Comparison of ENCODE assay signal across 2 cellular contexts in genomic region chr16:83312015-83312734, GRCh38.
TF ChIP-seq lines count a peak whose summit lies in the region.

No MANE protein-coding gene starts in this region.

TF ChIP-seq in IMR-90, 13 proteins besides CTCF, POLR2A, EP300 and RAD21:
- TF ChIP-seq RCOR1 (IDR thresholded peaks at IDR 0.05; ENCODE audit: insufficient replicate concordance, low read length) (no peak), BHLHE40 (IDR thresholded peaks at IDR 0.05; ENCODE audit: low read depth, low read length) (no peak), USF2 (IDR thresholded peaks at IDR 0.05; ENCODE audit: low read depth, low read length) (no peak), CEBPB (IDR thresholded peaks at IDR 0.05; ENCODE audit: low read depth, low read length) (peak; percentile 78), NFE2L2 (IDR thresholded peaks at IDR 0.05; ENCODE audit: low read depth, low read length) (no peak), MXI1 (IDR thresholded peaks at IDR 0.05; ENCODE audit: borderline replicate concordance, low read depth, low read length) (no peak), SMC3 (IDR thresholded peaks at IDR 0.05; ENCODE audit: low read depth, low read length) (no peak), RFX5 (IDR thresholded peaks at IDR 0.05; ENCODE audit: low read depth, low read length) (peak; percentile 21; the same call in 1 of the 2 replicates), CHD1 (IDR thresholded peaks at IDR 0.05; ENCODE audit: low read depth, low read length) (no peak), MAZ (IDR thresholded peaks at IDR 0.05; ENCODE audit: borderline replicate concordance, low read depth, low read length) (no peak), MAFK (IDR thresholded peaks at IDR 0.05; ENCODE audit: low read depth, low read length) (no peak), ELK1 (IDR thresholded peaks at IDR 0.05; ENCODE audit: borderline replicate concordance, low read depth, low read length) (no peak), FOS (IDR thresholded peaks at IDR 0.05; ENCODE audit: low read depth, low read length) (no peak)

TF ChIP-seq in H1, 55 proteins besides CTCF, POLR2A, EP300 and RAD21:
- TF ChIP-seq BRCA1 (IDR thresholded peaks at IDR 0.05; ENCODE audit: low read depth, low read length): no peak
- TF ChIP-seq CEBPB (IDR thresholded peaks at IDR 0.05; ENCODE audit: low read depth, low read length): peak; percentile 47; the same call in 1 of the 2 replicates
- TF ChIP-seq HDAC2 (IDR thresholded peaks at IDR 0.05; ENCODE audit: borderline replicate concordance in 1 of 2, low read depth in 2 of 2, low read length in 2 of 2): no peak
- no peak for TF ChIP-seq SIN3A (conservative IDR thresholded peaks at IDR 0.05 in 1 of 2, IDR thresholded peaks at IDR 0.05 in 1 of 2; ENCODE audit: low read depth in 1 of 2, low read length in 2 of 2)
- TF ChIP-seq GABPA (IDR thresholded peaks at IDR 0.05; ENCODE audit: borderline replicate concordance, insufficient read depth, low read length): no peak
- TF ChIP-seq SIX5 (IDR thresholded peaks at IDR 0.05; ENCODE audit: low read depth, low read length): no peak
- TF ChIP-seq ATF3 (IDR thresholded peaks at IDR 0.05; ENCODE audit: insufficient read depth, low read depth, low read length): no peak
